ENCODE assay signal across 19 cellular contexts in genomic region chr9:125683486-125683885, GRCh38. TPM values are rescaled to one million over a fixed set of nuclear protein-coding genes. Genes with fewer than 3 reads are reported as not detected.
A peak's percentile ranks its signal among the peaks of the same experiment; 100 is the strongest.
DNase-seq lines count a peak whose midpoint lies in the region; ATAC-seq, FAIRE-seq and TF ChIP-seq lines count a peak whose summit lies in the region.
"Had no signal": no experiment of that assay in that cellular context is flagged by ENCODE, and none has a peak within 500 bp of the region (broad histone marks: within the 10 kb centered on the region; RNA-seq: fewer than 3 reads in every experiment).

No MANE protein-coding gene starts in this region.

- H3K4me1 Mint-ChIP-seq in endodermal cell: peaks cover 25% of the 10 kb centered on the region

- TF ChIP-seq CTCF in K562 (IDR thresholded peaks at IDR 0.05 in 2 of 3, conservative IDR thresholded peaks at IDR 0.05 in 1 of 3; ENCODE audit: insufficient read depth in 2 of 3, low read depth in 1 of 3, low read length in 3 of 3) (no peak), endodermal cell (conservative IDR thresholded peaks at IDR 0.05) (no peak)

- H3K9me3 ChIP-seq in K562 (replicated peaks; ENCODE audit: control insufficient read depth, insufficient read depth, low read depth, low read length): no peaks in the 10 kb centered on the region
- no peaks in the 10 kb centered on the region for H3K9me3 ChIP-seq in endodermal cell (ENCODE audit: control insufficient read depth, low read length)
- H3K9me3 ChIP-seq in small intestine (ENCODE audit: control insufficient read depth, low read depth): no peaks in the 10 kb centered on the region
- H3K9me3 ChIP-seq: pancreas had no signal

- H3K4me1 ChIP-seq in K562 (replicated peaks in 1 of 2; ENCODE audit: control insufficient read depth in 2 of 2, insufficient read depth in 2 of 2, low read length in 2 of 2): peaks cover 7 to 17% of the 10 kb centered on the region in 2 experiments; a peak in 3 of 5 replicates
- no peaks in the 10 kb centered on the region for H3K4me1 ChIP-seq in endodermal cell (ENCODE audit: control insufficient read depth, insufficient read depth, low read length)
- no peaks in the 10 kb centered on the region for H3K4me1 ChIP-seq in small intestine (ENCODE audit: control insufficient read depth in 2 of 2, insufficient read depth in 1 of 2, low read depth in 1 of 2, low read length in 1 of 2)
- H3K4me1 ChIP-seq: pancreas had no signal

- 0 out of 2 replicates have a peak, but pooled peaks cover 5% of the 10 kb centered on the region for H4K20me1 ChIP-seq in K562 (replicated peaks; ENCODE audit: control insufficient read depth, insufficient read depth, low read length)

- no peaks in the 10 kb centered on the region; the same call in 2 of the 3 replicates for H3K36me3 ChIP-seq in K562 (ENCODE audit: control insufficient read depth, insufficient read depth, low read length)
- H3K36me3 ChIP-seq in endodermal cell (ENCODE audit: control insufficient read depth, insufficient read depth, low read length): peaks cover 4% of the 10 kb centered on the region
- H3K36me3 ChIP-seq in small intestine (ENCODE audit: control insufficient read depth in 2 of 2, insufficient read depth in 2 of 2, low read length in 2 of 2): no peaks in the 10 kb centered on the region
- H3K36me3 ChIP-seq: pancreas had no signal

- H3K27me3 Mint-ChIP-seq in endodermal cell (ENCODE audit: insufficient read depth): no peaks in the 10 kb centered on the region
- H3K27me3 Mint-ChIP-seq: central memory CD8-positive, alpha-beta T cell had no signal

- TF ChIP-seq EP300 in K562 (IDR thresholded peaks at IDR 0.05; ENCODE audit: low read length): no peak

- H3K36me3 Mint-ChIP-seq in endodermal cell (ENCODE audit: low read depth): peaks cover 3% of the 10 kb centered on the region

- no peak overlapping the region for H3K27ac Mint-ChIP-seq in endodermal cell
- H3K27ac Mint-ChIP-seq: activated naive CD4-positive, alpha-beta T cell treated with anti-CD3 and anti-CD28 coated beads, Interleukin-2, amount 50 U/mL, for 72 hours had no signal

- H3K79me2 ChIP-seq in K562 (ENCODE audit: control insufficient read depth, insufficient read depth, low read length): peaks cover 18% of the 10 kb centered on the region

- no peak overlapping the region for H2AFZ ChIP-seq in K562 (ENCODE audit: low read depth, low read length)

- in situ Hi-C loops in K562 (cut with MboI): no loop called here

- no peak for TF ChIP-seq RAD21 in K562 (CRISPR knock-in tag; conservative IDR thresholded peaks at IDR 0.05 in 1 of 2, IDR thresholded peaks at IDR 0.05 in 1 of 2)

- H3K4me3 Mint-ChIP-seq in endodermal cell: no peak overlapping the region
- H3K4me3 Mint-ChIP-seq: central memory CD8-positive, alpha-beta T cell had no signal

- BruUV-seq in K562 (replicated peaks; lab: Mats Ljungman, UMichigan): no TSS peak

- DNase-seq in EH (ENCODE audit: low read depth) (peak; percentile 52), LHCN-M2 (ENCODE audit: low read depth) (peak; percentile 90), K562 (ENCODE audit: extremely low read depth in 1 of 4, low spot score in 3 of 4) (no peak), hepatic stellate cell (ENCODE audit: low spot score) (peak; percentile 35), putamen (ENCODE audit: low spot score) (no peak), endodermal cell (no peak), small intestine (no peak)
- DNase-seq: activated CD4-positive, alpha-beta T cell treated with anti-CD3 and anti-CD28 coated beads, Interleukin-2, amount 50 U/mL, for 4 hours; activated T-cell treated with anti-CD3 and anti-CD28 coated beads, Interleukin-2, amount 50 U/mL, for 1 hour; effector memory CD4-positive, alpha-beta T cell; GDM1; KG1; pancreas had no signal

- no peaks in the 10 kb centered on the region for H3K9me3 Mint-ChIP-seq in endodermal cell
- H3K9me3 Mint-ChIP-seq: activated naive CD4-positive, alpha-beta T cell treated with anti-CD3 and anti-CD28 coated beads, Interleukin-2, amount 50 U/mL, for 72 hours; central memory CD8-positive, alpha-beta T cell had no signal

- CTCF ChIA-PET in K562 (lab: Yijun Ruan, JAX; ENCODE audit: low intra/inter-chr PET ratio): no interaction called here

- no peaks in the 10 kb centered on the region for H3K9me1 ChIP-seq in K562 (ENCODE audit: control insufficient read depth, insufficient read depth, low read length)

- FAIRE-seq in K562 (lab: Jason Lieb, UNC) (no peak), small intestine (lab: Jason Lieb, UNC) (no peak)
- FAIRE-seq: GM12892, pancreas had no signal

- TF ChIP-seq POLR2A in K562 (conservative IDR thresholded peaks at IDR 0.05): no peak

- H3K4me3 ChIP-seq in K562: no peak overlapping the region
- H3K4me3 ChIP-seq in endodermal cell (ENCODE audit: low read length): no peak overlapping the region
- H3K4me3 ChIP-seq in small intestine (ENCODE audit: low read depth in 1 of 2, low read length in 2 of 2): no peak overlapping the region
- H3K4me3 ChIP-seq: pancreas, skin epidermis had no signal

- POLR2A ChIA-PET in K562 (lab: Yijun Ruan, JAX): interaction anchor here (0.7 to 0.8 kb wide), 3 partner anchors 9 to 279 kb away, joined by 3 to 4 read pairs (median 3); no protein-coding TSS in a partner anchor

- H3K27ac ChIP-seq in K562 (ENCODE audit: extremely low read depth, low read depth, low read length) (no peak overlapping the region), endodermal cell (ENCODE audit: low read depth, low read length) (no peak overlapping the region), small intestine (ENCODE audit: low read depth in 1 of 2, low read length in 1 of 2) (no peak overlapping the region)
- H3K27ac ChIP-seq: pancreas, RWPE1, skin epidermis had no signal

- ATAC-seq in K562: no peak
- no peak for ATAC-seq in GM18870 (IDR thresholded peaks at IDR 0.05; ENCODE audit: unreplicated experiment)
- ATAC-seq: pancreas had no signal

- intact Hi-C loops in K562 (cut with micrococcal nuclease): no loop called here

- no peak overlapping the region for H3K4me2 ChIP-seq in K562 (ENCODE audit: insufficient read depth, low read length)

- 41% methylated on average over 3 of the region's 3 CpGs for WGBS in K562 (ENCODE audit: insufficient coverage, low coverage, missing lambda C conversion rate)
- 100% methylated on average over 1 to 3 of the region's 3 CpGs for WGBS in endodermal cell (ENCODE audit: insufficient coverage in 1 of 2, insufficient read length in 1 of 2), 2 experiments
- 93 to 96% (median 95%) methylated on average over 3 of the region's 3 CpGs for WGBS in small intestine, 3 donors

- H3K9ac ChIP-seq in K562 (ENCODE audit: insufficient read depth in 1 of 2, low read depth in 2 of 2, low read length in 2 of 2) (no peak overlapping the region), endodermal cell (ENCODE audit: extremely low read depth, low read length, poor library complexity, severe bottlenecking) (no peak overlapping the region)

- H3K27me3 ChIP-seq in K562 (ENCODE audit: control insufficient read depth in 2 of 2, insufficient read depth in 2 of 2, low read length in 2 of 2) (no peaks in the 10 kb centered on the region), endodermal cell (ENCODE audit: control insufficient read depth, insufficient read depth, low read length, poor library complexity, severe bottlenecking) (no peaks in the 10 kb centered on the region), small intestine (ENCODE audit: control insufficient read depth in 2 of 2, insufficient read depth in 2 of 2, low read length in 2 of 2) (no peaks in the 10 kb centered on the region)
- H3K27me3 ChIP-seq: pancreas had no signal

TF ChIP-seq in K562, 482 proteins besides CTCF, POLR2A, EP300 and RAD21 (continues in another document):
- no peak for TF ChIP-seq ZNF324 (CRISPR knock-in tag; IDR thresholded peaks at IDR 0.05)
- TF ChIP-seq ZBTB49 (CRISPR knock-in tag; IDR thresholded peaks at IDR 0.05; ENCODE audit: borderline replicate concordance): no peak
- TF ChIP-seq FOSL1 (tag; conservative IDR thresholded peaks at IDR 0.05): peak; percentile 80

RNA-seq across cellular contexts. Expression of gene MAPKAP1, which starts 23.5 kb away (rescaled TPM):
- total RNA-seq in LHCN-M2 (2014; rRNA removed) (146 and 148 TPM in 2 replicates), K562 (2014; rRNA removed) (74.1 and 75.1 TPM in 2 replicates), K562 (2014; rRNA removed; fragmentation: Illumina TruSeq; extraction: Trizol) (55.3 and 59.6 TPM in 2 replicates), K562 (2015; rRNA removed; fragmentation: Illumina TruSeq; extraction: Trizol) (54.7 and 59.2 TPM in 2 replicates), K562 (2021) (68.1 and 74.3 TPM in 2 replicates), endodermal cell (10 to 100 TPM; 75.3 to 91.6 TPM)
- polyA plus RNA-seq in LHCN-M2 (2012): 96.6 TPM
- 75.9 and 114 TPM in 2 replicates for total RNA-seq in K562 (2011; cell fraction: chromatin; rRNA removed; ENCODE audit: low replicate concordance)
- 32.5 and 42.6 TPM in 2 replicates for total RNA-seq in K562 (2011; cell fraction: nucleolus; rRNA removed)
- total RNA-seq in K562 (2011; cell fraction: nucleoplasm; rRNA removed): 70.0 and 87.9 TPM in 2 replicates
- polyA plus RNA-seq in K562 (2011; rRNA removed) (68.6 and 82.1 TPM in 2 replicates), K562 (2014; fragmentation: Illumina TruSeq; extraction: Trizol) (61.8 and 80.4 TPM in 2 replicates), K562 (2014; fragmentation: Nextera tagmentation; extraction: Ambion mirVana) (1 to 10 TPM; 2.6 to 3.3 TPM), K562 (2014; rRNA removed) (61.1 and 63.8 TPM in 2 replicates), small intestine (10 to 100 TPM; 38.4 to 57.4 (median 45.0) TPM)
- polyA plus RNA-seq in K562 (2011; cell fraction: cytosol; rRNA removed): 52.1 and 65.5 TPM in 2 replicates
- 57.0 and 69.0 TPM in 2 replicates for polyA plus RNA-seq in K562 (2011; cell fraction: nucleus; rRNA removed)
- 50.6 and 60.4 TPM in 2 replicates for polyA plus RNA-seq in K562 (2012)
- polyA minus RNA-seq in K562 (2011; rRNA and poly(A)+ RNA removed): 98.5 and 101 TPM in 2 replicates
- 20.9 and 21.3 TPM in 2 replicates for polyA minus RNA-seq in K562 (2011; cell fraction: cytosol; rRNA and poly(A)+ RNA removed)
- polyA minus RNA-seq in K562 (2011; cell fraction: nucleus; rRNA and poly(A)+ RNA removed): 42.5 and 52.8 TPM in 2 replicates
- polyA plus RNA-seq in endodermal cell (2013, experiment 1 of 2): 52.4 TPM
- polyA plus RNA-seq in endodermal cell (2013, experiment 2 of 2): 56.3 TPM

Comparison
In these comparisons a context has a peak if more than half of its experiments do, and no peak if none do; other contexts are left out.
1. DNase-seq: peak in EH (single experiment), LHCN-M2 (single experiment) and hepatic stellate cell (single experiment); none in K562 (0 of 4), putamen (single experiment), endodermal cell (single experiment) and small intestine (single experiment).